ENCODE assay signal across 12 cellular contexts in the genomic region with DNA sequence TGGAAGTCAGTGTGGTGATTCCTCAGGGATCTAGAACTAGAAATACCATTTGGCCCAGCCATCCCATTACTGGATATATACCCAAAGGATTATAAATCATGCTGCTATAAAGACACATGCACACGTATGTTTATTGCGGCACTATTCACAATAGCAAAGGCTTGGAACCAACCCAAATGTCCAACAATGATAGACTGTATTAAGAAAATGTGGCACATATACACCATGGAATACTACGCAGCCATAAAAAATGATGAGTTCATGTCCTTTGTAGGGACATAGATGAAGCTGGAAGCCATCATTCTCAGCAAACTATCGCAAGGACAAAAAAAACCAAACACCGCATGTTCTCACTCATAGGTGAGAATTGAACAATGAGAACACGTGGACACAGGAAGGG. TPM values are rescaled to one million over a fixed set of nuclear protein-coding genes. Genes with fewer than 3 reads are reported as not detected.
"Had no signal": no experiment of that assay in that cellular context is flagged by ENCODE, and none has a peak within 500 bp of the region (broad histone marks: within the 10 kb centered on the region; RNA-seq: fewer than 3 reads in every experiment).

No MANE protein-coding gene starts in this region.

RNA-seq across cellular contexts. Expression of a gene that starts 3.9 kb away (rescaled TPM):
- total RNA-seq: activated CD4-positive, alpha-beta memory T cell treated with anti-CD3 and anti-CD28 coated beads for 36 hours; activated CD4-positive, alpha-beta memory T cell treated with anti-CD3 and anti-CD28 coated beads, Interleukin-2, amount 10 ng/mL, durations not matched to agents 7 days and 5 days; activated CD4-positive, alpha-beta T cell treated with anti-CD3 and anti-CD28 coated beads, Interleukin-2, amount 10 ng/mL, durations not matched to agents 24 days and 14 days; T-helper 17 cell had no signal

RNA-seq across cellular contexts. Expression of a gene that starts 29.1 kb away (rescaled TPM):
- total RNA-seq: activated B cell treated with CpG ODN at 0.5 μM for 24 hours; activated CD4-positive, alpha-beta memory T cell treated with anti-CD3 and anti-CD28 coated beads for 36 hours; activated CD4-positive, alpha-beta memory T cell treated with anti-CD3 and anti-CD28 coated beads, Interleukin-2, amount 10 ng/mL, durations not matched to agents 7 days and 5 days; activated CD4-positive, alpha-beta T cell treated with anti-CD3 and anti-CD28 coated beads for 36 hours; activated CD4-positive, alpha-beta T cell treated with anti-CD3 and anti-CD28 coated beads, Interleukin-2, amount 10 ng/mL, durations not matched to agents 24 days and 14 days; activated CD8-positive, alpha-beta memory T cell treated with anti-CD3 and anti-CD28 coated beads for 36 hours; activated CD8-positive, alpha-beta memory T cell treated with anti-CD3 and anti-CD28 coated beads, Interleukin-2, amount 10 ng/mL, durations not matched to agents 7 days and 5 days; activated CD8-positive, alpha-beta T cell treated with anti-CD3 and anti-CD28 coated beads for 36 hours; activated CD8-positive, alpha-beta T cell treated with anti-CD3 and anti-CD28 coated beads, Interleukin-2, amount 10 ng/mL, durations not matched to agents 7 days and 5 days; T-helper 1 cell treated with Interleukin-12 subunit alpha and Interleukin-12 subunit beta and Interleukin-4 antibody, amounts not matched to agents 30 ng/mL and 1 ng/mL, for 36 hours; T-helper 2 cell treated with Interferon-gamma antibody and Interleukin-4, amounts not matched to agents 100 ng/mL and 5 ng/mL, for 36 hours had no signal
